In the genomic region with DNA sequence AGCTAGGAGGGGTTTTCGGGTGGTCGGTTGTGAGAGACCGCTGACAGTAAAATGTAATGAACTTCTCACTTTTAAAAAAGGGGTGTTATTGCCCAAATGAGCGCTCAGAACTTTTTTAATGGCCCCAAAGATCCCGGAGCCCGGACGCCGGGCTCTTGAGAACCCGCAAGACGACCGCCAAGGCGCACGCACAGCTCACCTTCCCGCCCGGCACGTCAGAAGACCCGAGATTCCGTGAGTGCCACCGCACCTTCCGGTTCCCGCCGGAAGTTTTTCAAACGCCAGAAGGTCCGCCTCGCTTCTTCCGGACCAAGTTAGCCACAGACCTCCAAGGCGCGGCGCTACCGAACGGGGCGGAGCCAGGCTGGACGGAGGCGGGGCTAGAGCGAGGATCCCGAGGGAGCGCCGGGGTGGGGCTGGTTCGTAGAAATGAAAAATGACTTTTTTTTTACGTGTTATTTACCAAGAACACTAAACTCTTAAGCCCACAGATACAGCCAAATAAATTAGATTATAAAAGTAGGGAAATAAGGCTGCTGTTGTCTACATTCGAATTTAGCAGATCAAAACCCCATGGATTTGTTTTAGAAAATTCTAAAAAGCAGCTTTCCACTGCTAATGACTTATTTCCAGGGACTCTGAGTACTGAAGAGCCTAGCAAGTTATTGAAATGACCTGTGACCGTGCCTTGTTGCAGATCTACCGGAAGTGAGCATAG, we compare ENCODE assay signal across 8 cellular contexts. TPM values are rescaled to one million over a fixed set of nuclear protein-coding genes. Genes with fewer than 3 reads are reported as not detected.
DNase-seq lines count a peak whose midpoint lies in the region; ATAC-seq and TF ChIP-seq lines count a peak whose summit lies in the region.

A gene with protein sequence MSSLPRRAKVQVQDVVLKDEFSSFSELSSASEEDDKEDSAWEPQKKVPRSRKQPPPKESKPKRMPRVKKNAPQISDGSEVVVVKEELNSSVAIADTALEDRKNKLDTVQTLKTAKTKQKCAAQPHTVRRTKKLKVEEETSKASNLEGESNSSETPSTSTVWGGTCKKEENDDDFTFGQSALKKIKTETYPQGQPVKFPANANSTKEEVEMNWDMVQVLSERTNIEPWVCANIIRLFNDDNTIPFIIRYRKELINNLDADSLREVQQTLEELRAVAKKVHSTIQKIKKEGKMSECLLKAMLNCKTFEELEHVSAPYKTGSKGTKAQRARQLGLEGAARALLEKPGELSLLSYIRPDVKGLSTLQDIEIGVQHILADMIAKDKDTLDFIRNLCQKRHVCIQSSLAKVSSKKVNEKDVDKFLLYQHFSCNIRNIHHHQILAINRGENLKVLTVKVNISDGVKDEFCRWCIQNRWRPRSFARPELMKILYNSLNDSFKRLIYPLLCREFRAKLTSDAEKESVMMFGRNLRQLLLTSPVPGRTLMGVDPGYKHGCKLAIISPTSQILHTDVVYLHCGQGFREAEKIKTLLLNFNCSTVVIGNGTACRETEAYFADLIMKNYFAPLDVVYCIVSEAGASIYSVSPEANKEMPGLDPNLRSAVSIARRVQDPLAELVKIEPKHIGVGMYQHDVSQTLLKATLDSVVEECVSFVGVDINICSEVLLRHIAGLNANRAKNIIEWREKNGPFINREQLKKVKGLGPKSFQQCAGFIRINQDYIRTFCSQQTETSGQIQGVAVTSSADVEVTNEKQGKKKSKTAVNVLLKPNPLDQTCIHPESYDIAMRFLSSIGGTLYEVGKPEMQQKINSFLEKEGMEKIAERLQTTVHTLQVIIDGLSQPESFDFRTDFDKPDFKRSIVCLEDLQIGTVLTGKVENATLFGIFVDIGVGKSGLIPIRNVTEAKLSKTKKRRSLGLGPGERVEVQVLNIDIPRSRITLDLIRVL (minus strand): TSS at position 248 of the 718 bp plus-strand sequence. CDS start 5,826 bp downstream, outside the sequence.

- 2% methylated on average over 43 of the region's 43 CpGs for WGBS in testis, 2 donors

- TF ChIP-seq POLR2A in testis (IDR thresholded peaks at IDR 0.05): no peak

- peaks cover 15% of the 10 kb centered on the region for H3K4me1 ChIP-seq in testis

- ATAC-seq in HG02610 (IDR thresholded peaks at IDR 0.05; ENCODE audit: unreplicated experiment) (peak; percentile 86), omental fat pad (ENCODE audit: low FRiP score) (peak; percentile 97)
- peak; percentile 95 to 98 for ATAC-seq in activated naive CD4-positive, alpha-beta T cell treated with anti-CD3 and anti-CD28 coated beads, Interleukin-2, amount 50 U/mL, for 72 hours

- H3K36me3 Mint-ChIP-seq in activated naive CD4-positive, alpha-beta T cell treated with anti-CD3 and anti-CD28 coated beads, Interleukin-2, amount 50 U/mL, for 72 hours: no peaks in the 10 kb centered on the region

- intact Hi-C loops in testis (cut with DNase I; ENCODE audit: low total_unique reads): no loop called here

- H3K27me3 ChIP-seq in testis: no peaks in the 10 kb centered on the region

- DNase-seq in NCI-H1092 treated with DMSO at 0.1 percent for 48 hours (lab: John Stamatoyannopoulos, UW) (peak; percentile 82), SKM-1 (lab: John Stamatoyannopoulos, UW; ENCODE audit: unreplicated experiment) (peak; percentile 89), glomerular endothelial cell (ENCODE audit: extremely low read depth, low read depth, low spot score) (no peak), omental fat pad (ENCODE audit: low spot score) (peak; percentile 86), testis (peak; percentile 97)
- DNase-seq in activated naive CD4-positive, alpha-beta T cell treated with anti-CD3 and anti-CD28 coated beads, Interleukin-2, amount 50 U/mL, for 72 hours (ENCODE audit: low spot score in 2 of 2): peak; percentile 91 to 94

- no peaks in the 10 kb centered on the region for H3K9me3 ChIP-seq in testis

- H3K27ac ChIP-seq in testis: peak within 1 kb of the TSS; percentile 89 to 90

- H3K27ac Mint-ChIP-seq in activated naive CD4-positive, alpha-beta T cell treated with anti-CD3 and anti-CD28 coated beads, Interleukin-2, amount 50 U/mL, for 72 hours: peak within 1 kb of the TSS; percentile 97

- H3K9me3 Mint-ChIP-seq in activated naive CD4-positive, alpha-beta T cell treated with anti-CD3 and anti-CD28 coated beads, Interleukin-2, amount 50 U/mL, for 72 hours: no peaks in the 10 kb centered on the region

- TF ChIP-seq CTCF in omental fat pad (IDR thresholded peaks at IDR 0.05) (no peak), testis (IDR thresholded peaks at IDR 0.05) (peak in 1 of 3 experiments; percentile 2)

- H3K36me3 ChIP-seq in testis (ENCODE audit: low read depth, missing control alignments): no peaks in the 10 kb centered on the region

- peak within 1 kb of the TSS; percentile 94 for H3K4me3 ChIP-seq in GM08714 (ENCODE audit: low read length)
- H3K4me3 ChIP-seq in testis: peak within 1 kb of the TSS; percentile 73 to 86

RNA-seq across cellular contexts. Expression of the gene that starts here (rescaled TPM):
- total RNA-seq in activated naive CD4-positive, alpha-beta T cell treated with anti-CD3 and anti-CD28 coated beads, Interleukin-2, amount 50 U/mL, for 72 hours: 10 to 100 TPM; 18.1 to 20.4 TPM
- total RNA-seq in glomerular endothelial cell: 13.7 and 16.6 TPM in 2 replicates
- total RNA-seq in omental fat pad: 10 to 100 TPM; 10.3 to 36.4 (median 14.1) TPM
- total RNA-seq in testis: 10 to 100 TPM; 27.8 to 29.7 TPM
- polyA plus RNA-seq in testis (ENCODE audit: insufficient read depth, low read depth, low replicate concordance): 9.0 TPM
